Comparison of ENCODE assay signal across 30 cellular contexts in the genomic region with DNA sequence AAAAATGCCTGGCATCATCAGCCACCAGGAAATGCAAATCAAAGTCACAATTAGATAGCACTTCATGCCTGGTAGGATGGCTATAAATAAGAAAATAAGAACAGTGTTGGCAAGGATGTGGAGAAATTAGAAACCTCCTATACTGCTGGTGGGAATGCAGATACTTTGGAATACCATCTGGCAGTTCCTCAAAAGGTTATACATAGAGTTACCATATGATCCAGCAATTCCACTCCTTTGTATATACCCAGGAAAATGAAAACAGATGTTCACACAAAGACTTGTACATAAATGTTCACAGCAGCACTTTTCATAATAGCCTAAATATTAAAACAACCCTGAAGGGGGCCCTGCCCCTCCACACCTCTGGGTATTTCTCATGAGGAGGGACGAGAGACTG. TPM values are rescaled to one million over a fixed set of nuclear protein-coding genes. Genes with fewer than 3 reads are reported as not detected.
DNase-seq lines count a peak whose midpoint lies in the region; ATAC-seq and TF ChIP-seq lines count a peak whose summit lies in the region.
"Had no signal": no experiment of that assay in that cellular context is flagged by ENCODE, and none has a peak within 500 bp of the region (broad histone marks: within the 10 kb centered on the region; RNA-seq: fewer than 3 reads in every experiment).

No MANE protein-coding gene starts in this region.

- TF ChIP-seq POLR2A in esophagus muscularis mucosa (IDR thresholded peaks at IDR 0.05; ENCODE audit: low read depth) (no peak), testis (IDR thresholded peaks at IDR 0.05) (no peak)

- no peak for DNase-seq in heart right ventricle
- DNase-seq in Right ventricle myocardium superior, result no peak
- DNase-seq in NCI-H2171 treated with DMSO at 0.1 percent for 48 hours (lab: John Stamatoyannopoulos, UW), result peak; percentile 96
- no peak for DNase-seq in esophagus muscularis mucosa (ENCODE audit: extremely low spot score)
- DNase-seq in testis, result no peak
- no peak for DNase-seq in NCI-H146 treated with DMSO at 0.1 percent for 48 hours (lab: John Stamatoyannopoulos, UW; ENCODE audit: unreplicated experiment)
- DNase-seq in T1000 (lab: John Stamatoyannopoulos, UW), result no peak
- DNase-seq in cortex of kidney (lab: John Stamatoyannopoulos, UW), result no peak
- DNase-seq: activated CD4-positive, alpha-beta T cell treated with anti-CD3 and anti-CD28 coated beads, Interleukin-2, amount 50 U/mL, for 4 hours; activated CD8-positive, alpha-beta memory T cell treated with anti-CD3 and anti-CD28 coated beads, Interleukin-2, amount 10 ng/mL, durations not matched to agents 7 days and 5 days; activated T-cell treated with anti-CD3 and anti-CD28 coated beads, Interleukin-2, amount 50 U/mL, for 48 hours; AML-193; CD4-positive, alpha-beta T cell; central memory CD4-positive, alpha-beta T cell; foreskin keratinocyte; kidney glomerular epithelial cell; natural killer cell; NCI-H1105; NCI-H187 treated with DMSO at 0.1 percent for 48 hours; NCI-H226; small intestine; stimulated activated naive CD4-positive, alpha-beta T cell had no signal

- WGBS in heart right ventricle, 2 donors, result 65 to 80% methylated on average over 1 of the region's 1 CpG
- 68% methylated on average over 1 of the region's 1 CpG for WGBS in esophagus muscularis mucosa
- 33% methylated on average over 1 of the region's 1 CpG for WGBS in testis, 2 donors

- H3K4me1 ChIP-seq in heart right ventricle, result peaks cover 0 to 33% (median 17%) of the 10 kb centered on the region in 9 donors
- peaks cover 16 to 36% (median 27%) of the 10 kb centered on the region in 4 donors for H3K4me1 ChIP-seq in esophagus muscularis mucosa
- peaks cover 22% of the 10 kb centered on the region for H3K4me1 ChIP-seq in testis
- H3K4me1 ChIP-seq: foreskin keratinocyte, SJSA1 had no signal

- no peaks in the 10 kb centered on the region for H3K27me3 ChIP-seq in heart right ventricle
- no peaks in the 10 kb centered on the region for H3K27me3 ChIP-seq in esophagus muscularis mucosa
- H3K27me3 ChIP-seq in testis, result no peaks in the 10 kb centered on the region
- H3K27me3 ChIP-seq: foreskin keratinocyte, SJSA1, suprapubic skin had no signal

- TF ChIP-seq CTCF in heart right ventricle (IDR thresholded peaks at IDR 0.05), result no peak
- no peak for TF ChIP-seq CTCF in esophagus muscularis mucosa (IDR thresholded peaks at IDR 0.05)
- no peak for TF ChIP-seq CTCF in testis (IDR thresholded peaks at IDR 0.05)

- ATAC-seq in heart right ventricle (no peak), Right ventricle myocardium superior (ENCODE audit: poor library complexity) (no peak)
- ATAC-seq: activated CD8-positive, alpha-beta memory T cell treated with anti-CD3 and anti-CD28 coated beads, Interleukin-2, amount 10 ng/mL, durations not matched to agents 7 days and 5 days; esophagus mucosa; foreskin keratinocyte; GM12878; K562; natural killer cell had no signal

- peak overlapping the region in 9 of 10 donors; percentile 9 to 73 (median 51) for H3K27ac ChIP-seq in heart right ventricle
- peak overlapping the region in 3 of 4 donors; percentile 27 to 48 (median 46) for H3K27ac ChIP-seq in esophagus muscularis mucosa (replicated peaks in 1 of 4)
- H3K27ac ChIP-seq in testis, result peak overlapping the region; percentile 33 to 40
- H3K27ac ChIP-seq: foreskin keratinocyte, SJSA1, suprapubic skin had no signal

- intact Hi-C loops in heart right ventricle (cut with DNase I), result no loop called here
- intact Hi-C loops in Right ventricle myocardium superior (cut with DNase I), result no loop called here
- intact Hi-C loops in esophagus muscularis mucosa (cut with DNase I), result no loop called here
- intact Hi-C loops in testis (cut with DNase I; ENCODE audit: low total_unique reads), result no loop called here

- H3K9me3 ChIP-seq in heart right ventricle, result peaks cover 0 to 12% (median 4%) of the 10 kb centered on the region in 11 donors
- peaks cover 0 to 9% (median 4%) of the 10 kb centered on the region in 4 donors for H3K9me3 ChIP-seq in esophagus muscularis mucosa
- no peaks in the 10 kb centered on the region for H3K9me3 ChIP-seq in testis
- H3K9me3 ChIP-seq: suprapubic skin had no signal

- no peak overlapping the region for H3K4me3 ChIP-seq in heart right ventricle
- H3K4me3 ChIP-seq in esophagus muscularis mucosa, result no peak overlapping the region
- H3K4me3 ChIP-seq in testis, result no peak overlapping the region
- H3K4me3 ChIP-seq: GM12878, K562, lung, SJSA1, suprapubic skin had no signal

- H3K36me3 ChIP-seq in heart right ventricle (no peaks in the 10 kb centered on the region), esophagus muscularis mucosa (no peaks in the 10 kb centered on the region), testis (ENCODE audit: low read depth, missing control alignments) (no peaks in the 10 kb centered on the region)
- H3K36me3 ChIP-seq: SJSA1, suprapubic skin had no signal

- no peak for TF ChIP-seq EP300 in esophagus muscularis mucosa (IDR thresholded peaks at IDR 0.05)

RNA-seq across cellular contexts. Expression of a gene that starts 13.7 kb away (rescaled TPM):
- total RNA-seq in heart right ventricle (under 1 TPM in 2 of 10 donors, not detected in 8; 0.22 to 0.30 TPM), Right ventricle myocardium superior (0.38 TPM), esophagus muscularis mucosa (1 to 10 TPM in 3 of 4 donors, under 1 TPM in 1; 0.33 to 2.5 (median 1.8) TPM), testis (10 to 100 TPM; 14.8 to 25.2 TPM)
- polyA plus RNA-seq in heart right ventricle (under 1 TPM; 0.59 to 0.65 TPM), testis (ENCODE audit: insufficient read depth, low read depth, low replicate concordance) (12.2 TPM)
- total RNA-seq: esophagus mucosa, foreskin keratinocyte, omental fat pad, SJSA1 had no signal

RNA-seq across cellular contexts. Expression of a gene that starts 43.6 kb away (rescaled TPM):
- total RNA-seq in heart right ventricle, result 100 to 1,000 TPM in 8 of 10 donors, 10 to 100 TPM in 2; 78.9 to 210 (median 150) TPM
- polyA plus RNA-seq in heart right ventricle, result 100 to 1,000 TPM in 1 of 2 donors, 10 to 100 TPM in 1; 40.0 to 226 TPM
- 79.9 TPM for total RNA-seq in Right ventricle myocardium superior
- total RNA-seq in esophagus muscularis mucosa, result 10 to 100 TPM; 11.8 to 23.5 (median 15.8) TPM
- 100 to 1,000 TPM in 1 of 2 donors, 10 to 100 TPM in 1; 88.4 to 145 TPM for total RNA-seq in testis
- polyA plus RNA-seq in testis (ENCODE audit: insufficient read depth, low read depth, low replicate concordance), result 183 TPM
- total RNA-seq: H4 had no signal

Comparison
In these comparisons a context has a peak if more than half of its experiments do, and no peak if none do; other contexts are left out.
1. RNA of a gene that starts 13.7 kb away (total RNA-seq): 14.8 to 25.2 TPM in testis; 0.33 to 2.5 TPM in esophagus muscularis mucosa, 0.38 TPM in Right ventricle myocardium superior (single experiment) and 0.22 to 0.30 TPM in heart right ventricle; every median in the first group is over 4 times any median in the second.
2. Peak in every context shown above with its lines, with median percentiles within 50 percentile points of each other: H3K27ac ChIP-seq.